ENCODE assay signal across 8 cellular contexts in the genomic region with DNA sequence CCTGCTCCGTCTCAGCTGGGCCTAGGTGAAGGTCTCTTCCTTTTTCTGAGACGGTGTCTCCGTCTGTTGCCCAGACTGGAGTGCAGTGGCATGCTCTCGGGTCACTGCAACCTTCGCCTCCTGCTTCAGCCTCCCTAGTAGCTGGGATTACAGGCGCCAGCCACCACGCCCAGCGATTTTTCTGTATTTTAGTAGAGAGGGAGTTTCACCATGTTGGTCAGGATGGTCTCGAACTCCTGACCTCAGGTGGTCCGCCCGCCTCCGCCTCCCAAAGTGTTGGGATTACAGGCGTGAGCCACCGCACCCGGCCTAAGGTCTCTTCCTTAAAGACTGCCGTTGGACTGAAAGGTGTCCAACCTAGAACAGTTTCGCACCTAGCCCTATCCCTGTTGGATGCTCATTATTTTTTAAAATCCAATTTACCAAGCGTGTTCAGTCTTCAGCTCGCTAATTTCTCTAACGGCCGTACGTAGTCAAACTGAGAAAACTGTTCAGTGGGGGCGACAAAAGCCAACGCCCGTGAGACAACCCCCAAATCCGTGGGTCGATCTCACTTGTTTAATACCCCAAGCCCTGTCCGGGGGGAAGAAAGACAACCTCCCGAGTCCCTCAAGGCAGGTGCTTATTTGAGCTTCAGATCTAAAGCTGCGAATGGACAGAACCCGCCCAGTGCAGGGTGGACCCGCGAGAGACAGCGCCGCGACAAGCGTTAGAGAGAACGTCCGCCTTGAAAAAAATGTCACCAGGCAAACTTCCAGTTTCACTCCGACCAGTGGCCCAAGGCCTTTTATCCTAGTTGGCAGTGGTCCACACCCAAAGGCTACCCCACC. TPM values are rescaled to one million over a fixed set of nuclear protein-coding genes. Genes with fewer than 3 reads are reported as not detected.
A peak's percentile ranks its signal among the peaks of the same experiment; 100 is the strongest.
DNase-seq lines count a peak whose midpoint lies in the region; ATAC-seq and TF ChIP-seq lines count a peak whose summit lies in the region.

No MANE protein-coding gene starts in this region.

- H3K4me1 ChIP-seq in mesendoderm (ENCODE audit: control insufficient read depth, low read depth, low read length): no peaks in the 10 kb centered on the region

- peaks cover 0 to 11% (median 4%) of the 10 kb centered on the region in 5 experiments for H3K9me3 Mint-ChIP-seq in brain

- peak overlapping the region; percentile 98 to 100 (median 100) for H3K27ac Mint-ChIP-seq in brain

- WGBS in mesendoderm (ENCODE audit: extremely low coverage, insufficient coverage, low lambda C conversion rate): no CpG with 5 or more reads among the region's 40 CpGs

- peaks cover 16% of the 10 kb centered on the region for H3K27me3 Mint-ChIP-seq in brain

- H3K27me3 ChIP-seq in mesendoderm (ENCODE audit: insufficient read depth, low read length, poor library complexity): no peaks in the 10 kb centered on the region

- H3K4ac ChIP-seq in mesendoderm (ENCODE audit: low read depth, low read length): peak overlapping the region; percentile 62

- H3K9ac ChIP-seq in mesendoderm (ENCODE audit: low read length): peak overlapping the region; percentile 46

- no peak overlapping the region for H3K23ac ChIP-seq in mesendoderm (ENCODE audit: low read length)

- peaks cover 45% of the 10 kb centered on the region for H3K4me1 Mint-ChIP-seq in brain

- H3K36me3 ChIP-seq in mesendoderm (ENCODE audit: control insufficient read depth, insufficient read depth, low read length): no peaks in the 10 kb centered on the region

- H3K4me3 ChIP-seq in GM12875 (ENCODE audit: low read depth, low read length) (peak overlapping the region; percentile 91), mesendoderm (ENCODE audit: low read length) (peak overlapping the region; percentile 54)

- H3K56ac ChIP-seq in mesendoderm (ENCODE audit: low read length): peak overlapping the region; percentile 84

- TF ChIP-seq CTCF in GM12875 (IDR thresholded peaks at IDR 0.05; ENCODE audit: borderline replicate concordance, insufficient read depth, low read depth, low read length) (no peak), brain (conservative IDR thresholded peaks at IDR 0.05) (no peak)

- H3K4me2 ChIP-seq in mesendoderm (ENCODE audit: low read length): peak overlapping the region; percentile 14

- H4K5ac ChIP-seq in mesendoderm (ENCODE audit: low read length): no peak overlapping the region

- H2AK5ac ChIP-seq in mesendoderm (ENCODE audit: low read length): no peak overlapping the region

- peaks cover 8% of the 10 kb centered on the region for H3K79me1 ChIP-seq in mesendoderm (ENCODE audit: low read length)

- no peak overlapping the region for H2BK5ac ChIP-seq in mesendoderm (ENCODE audit: low read length)

- H2BK15ac ChIP-seq in mesendoderm (replicated peaks; ENCODE audit: low read depth): no peak overlapping the region

- ATAC-seq in HG03159 (IDR thresholded peaks at IDR 0.05; ENCODE audit: unreplicated experiment): peak; percentile 25

- no peak overlapping the region for H4K8ac ChIP-seq in mesendoderm (ENCODE audit: low read depth, low read length)

- H3K18ac ChIP-seq in mesendoderm (ENCODE audit: low read length): no peak overlapping the region

- H3K79me2 ChIP-seq in mesendoderm (ENCODE audit: control insufficient read depth, insufficient read depth, low read length): peaks cover 29% of the 10 kb centered on the region

- peaks cover 17% of the 10 kb centered on the region for H3K36me3 Mint-ChIP-seq in brain

- DNase-seq in mesendoderm (no peak), GOT3 (lab: John Stamatoyannopoulos, UW) (no peak), HK-2 (ENCODE audit: unreplicated experiment) (no peak), SHP77 treated with DMSO at 0.1 percent for 48 hours (lab: John Stamatoyannopoulos, UW) (no peak)
- DNase-seq in activated effector memory CD4-positive, alpha-beta T cell treated with anti-CD3 and anti-CD28 coated beads, Interleukin-2, amount 50 U/mL, for 16 hours: no peak

- H3K27ac ChIP-seq in mesendoderm (ENCODE audit: low read depth, low read length): no peak overlapping the region

- no peak overlapping the region for H2BK120ac ChIP-seq in mesendoderm (ENCODE audit: low read depth, low read length)

- H3K4me3 Mint-ChIP-seq in brain: peak overlapping the region; percentile 95 to 98 (median 97)

RNA-seq across cellular contexts. Expression of gene OXSR1, which starts 1.0 kb away (rescaled TPM):
- 13.8 TPM for polyA plus RNA-seq in brain (ENCODE audit: insufficient read depth, low read depth, low replicate concordance)
- 24.2 TPM for polyA plus RNA-seq in mesendoderm (2013, experiment 1 of 2)
- polyA plus RNA-seq in mesendoderm (2013, experiment 2 of 2): 24.6 TPM

RNA-seq across cellular contexts. Expression of gene MYD88, which starts 25.9 kb away (rescaled TPM):
- 10.0 TPM for polyA plus RNA-seq in brain (ENCODE audit: insufficient read depth, low read depth, low replicate concordance)
- 26.2 TPM for polyA plus RNA-seq in mesendoderm (2013, experiment 1 of 2)
- polyA plus RNA-seq in mesendoderm (2013, experiment 2 of 2): 26.8 TPM

RNA-seq across cellular contexts. Expression of gene ACAA1, which starts 27.4 kb away (rescaled TPM):
- polyA plus RNA-seq in brain (ENCODE audit: insufficient read depth, low read depth, low replicate concordance): 49.6 TPM
- 16.5 TPM for polyA plus RNA-seq in mesendoderm (2013, experiment 1 of 2)
- polyA plus RNA-seq in mesendoderm (2013, experiment 2 of 2): 16.7 TPM
